ENCODE assay signal across 8 cellular contexts in genomic region chr9:130461218-130461630, GRCh38. TPM values are rescaled to one million over a fixed set of nuclear protein-coding genes. Genes with fewer than 3 reads are reported as not detected.
DNase-seq lines count a peak whose midpoint lies in the region; ATAC-seq, FAIRE-seq and TF ChIP-seq lines count a peak whose summit lies in the region.

No MANE protein-coding gene starts in this region.

- no peaks in the 10 kb centered on the region for H3K9me2 ChIP-seq in GM23248 (ENCODE audit: insufficient read depth)

- H3K36me3 ChIP-seq in GM23248 (ENCODE audit: low read depth) (no peaks in the 10 kb centered on the region), Peyer's patch (peaks cover 0 to 51% (median 0%) of the 10 kb centered on the region in 3 donors), prostate gland (no peaks in the 10 kb centered on the region), aorta (ENCODE audit: control insufficient read depth in 1 of 2, insufficient read depth in 2 of 2, low read length in 1 of 2) (no peaks in the 10 kb centered on the region)

- H3K4me1 Mint-ChIP-seq in activated T-helper 17 cell treated with anti-CD3 and anti-CD28 coated beads, Interleukin-2, amount 50 U/mL, for 72 hours, result no peaks in the 10 kb centered on the region

- H3K4me3 ChIP-seq in AG10803 (ENCODE audit: low read length) (no peak overlapping the region), GM23248 (no peak overlapping the region), Peyer's patch (no peak overlapping the region), prostate gland (no peak overlapping the region), aorta (ENCODE audit: low read length in 2 of 2) (no peak overlapping the region)

- no peak overlapping the region for H3K4me3 Mint-ChIP-seq in activated T-helper 17 cell treated with anti-CD3 and anti-CD28 coated beads, Interleukin-2, amount 50 U/mL, for 72 hours

- no peaks in the 10 kb centered on the region for H3K36me3 Mint-ChIP-seq in activated T-helper 17 cell treated with anti-CD3 and anti-CD28 coated beads, Interleukin-2, amount 50 U/mL, for 72 hours (ENCODE audit: low read depth)

- ATAC-seq in activated T-helper 17 cell treated with anti-CD3 and anti-CD28 coated beads, Interleukin-2, amount 50 U/mL, for 72 hours (replicated peaks), result peak; percentile 43
- peak; percentile 64 for ATAC-seq in aorta (ENCODE audit: low FRiP score)
- ATAC-seq in HG03469 (IDR thresholded peaks at IDR 0.05; ENCODE audit: unreplicated experiment), result no peak

- H3K27ac ChIP-seq in GM23248 (no peak overlapping the region), Peyer's patch (no peak overlapping the region), prostate gland (no peak overlapping the region), aorta (ENCODE audit: low read depth in 1 of 2, low read length in 2 of 2) (no peak overlapping the region)

- no peak overlapping the region for H3K27ac Mint-ChIP-seq in activated T-helper 17 cell treated with anti-CD3 and anti-CD28 coated beads, Interleukin-2, amount 50 U/mL, for 72 hours

- H4K20me1 ChIP-seq in GM23248 (ENCODE audit: insufficient read depth), result no peaks in the 10 kb centered on the region

- no peaks in the 10 kb centered on the region for H3K4me1 ChIP-seq in GM23248 (ENCODE audit: insufficient read depth)
- H3K4me1 ChIP-seq in Peyer's patch, result no peaks in the 10 kb centered on the region
- no peaks in the 10 kb centered on the region for H3K4me1 ChIP-seq in prostate gland (replicated peaks)
- no peaks in the 10 kb centered on the region for H3K4me1 ChIP-seq in aorta (ENCODE audit: control insufficient read depth in 1 of 2, insufficient read depth in 2 of 2, low read length in 2 of 2)

- no peaks in the 10 kb centered on the region for H3K27me3 ChIP-seq in GM23248 (replicated peaks; ENCODE audit: insufficient read depth)
- H3K27me3 ChIP-seq in Peyer's patch, result no peaks in the 10 kb centered on the region
- H3K27me3 ChIP-seq in prostate gland (replicated peaks; ENCODE audit: insufficient read depth), result no peaks in the 10 kb centered on the region
- H3K27me3 ChIP-seq in aorta (ENCODE audit: control insufficient read depth in 1 of 2, insufficient read depth in 2 of 2, low read length in 1 of 2), result no peaks in the 10 kb centered on the region

- no peak overlapping the region for H3K9ac ChIP-seq in GM23248

- H3K9me3 ChIP-seq in GM23248 (ENCODE audit: low read depth) (no peaks in the 10 kb centered on the region), Peyer's patch (no peaks in the 10 kb centered on the region), prostate gland (no peaks in the 10 kb centered on the region), aorta (ENCODE audit: control insufficient read depth, low read length) (no peaks in the 10 kb centered on the region)

- in situ Hi-C loops in GM23248 (cut with MboI), result no loop called here

- FAIRE-seq in frontal cortex (lab: Jason Lieb, UNC), result no peak

- no peak overlapping the region for H2AFZ ChIP-seq in GM23248

- peaks cover 16% of the 10 kb centered on the region for H3K27me3 Mint-ChIP-seq in activated T-helper 17 cell treated with anti-CD3 and anti-CD28 coated beads, Interleukin-2, amount 50 U/mL, for 72 hours

- no peak overlapping the region for H3K4me2 ChIP-seq in GM23248 (ENCODE audit: unreplicated experiment)

- H3K79me2 ChIP-seq in GM23248 (ENCODE audit: insufficient read depth), result no peaks in the 10 kb centered on the region

- H3K9me3 Mint-ChIP-seq in activated T-helper 17 cell treated with anti-CD3 and anti-CD28 coated beads, Interleukin-2, amount 50 U/mL, for 72 hours, result no peaks in the 10 kb centered on the region

- DNase-seq in AG10803 (ENCODE audit: low read depth) (no peak), GM23248 (peak; percentile 61), Peyer's patch (peak; percentile 58 to 80 (median 76)), frontal cortex (ENCODE audit: low spot score in 2 of 2) (peak; percentile 62 to 82), prostate gland (ENCODE audit: low spot score) (peak; percentile 28), aorta (peak; percentile 64 to 91)

- no peak for TF ChIP-seq POLR2A in Peyer's patch (IDR thresholded peaks at IDR 0.05)
- no peak for TF ChIP-seq POLR2A in prostate gland (IDR thresholded peaks at IDR 0.05)

- intact Hi-C loops in prostate gland (cut with DNase I), result loop anchor here (1.0 kb wide), 1 partner anchor 221 kb away; no protein-coding TSS in a partner anchor
- intact Hi-C loops in aorta (cut with DNase I), result loop anchor here (2.0 kb wide), 1 partner anchor 222 kb away; no protein-coding TSS in a partner anchor

- H3F3A ChIP-seq in GM23248 (ENCODE audit: insufficient read depth), result no peaks in the 10 kb centered on the region

- TF ChIP-seq CTCF in AG10803 (conservative IDR thresholded peaks at IDR 0.05; ENCODE audit: low read length) (peak; percentile 68), Peyer's patch (IDR thresholded peaks at IDR 0.05) (peak; percentile 55 to 87 (median 81)), prostate gland (IDR thresholded peaks at IDR 0.05) (peak; percentile 85 to 95 (median 92))

- 18 to 20% methylated on average over 20 to 22 of the region's 22 CpGs for WGBS in GM23248 (ENCODE audit: low coverage in 1 of 2, low lambda C conversion rate in 2 of 2, missing lambda C conversion rate in 2 of 2), 2 experiments
- 16% methylated on average over 22 of the region's 22 CpGs for WGBS in prostate gland
- WGBS in aorta, 2 donors, result 13 to 18% methylated on average over 21 to 22 of the region's 22 CpGs

RNA-seq across cellular contexts. Expression of gene ASS1, which starts 16.5 kb away (rescaled TPM):
- 182 and 216 TPM in 2 replicates for total RNA-seq in GM23248 (2014; rRNA removed; shearing (Covaris generic))
- polyA plus RNA-seq in GM23248 (2016; fragmentation: Nextera tagmentation; extraction: Ambion mirVana) (120 and 124 TPM in 2 replicates), aorta (10 to 100 TPM; 76.1 to 81.0 TPM)
- total RNA-seq in Peyer's patch (100 to 1,000 TPM; 106 to 761 (median 547) TPM), frontal cortex (16.7 TPM), prostate gland (100 to 1,000 TPM in 1 of 2 donors, 10 to 100 TPM in 1; 59.4 to 228 TPM), aorta (10 to 100 TPM; 52.0 to 99.0 TPM)
- 1 to 10 TPM in 1 of 2 donors, under 1 TPM in 1; 0.69 to 1.4 TPM for total RNA-seq in activated T-helper 17 cell treated with anti-CD3 and anti-CD28 coated beads, Interleukin-2, amount 50 U/mL, for 72 hours
